In genomic region chr5:172939045-172939444, GRCh38 we compare ENCODE assay signal across 11 cellular contexts. TPM values are rescaled to one million over a fixed set of nuclear protein-coding genes. Genes with fewer than 3 reads are reported as not detected.
DNase-seq lines count a peak whose midpoint lies in the region; ATAC-seq, FAIRE-seq and TF ChIP-seq lines count a peak whose summit lies in the region.
"Had no signal": no experiment of that assay in that cellular context is flagged by ENCODE, and none has a peak within 500 bp of the region (broad histone marks: within the 10 kb centered on the region; RNA-seq: fewer than 3 reads in every experiment).

No MANE protein-coding gene starts in this region.

- TF ChIP-seq CTCF in chondrocyte (IDR thresholded peaks at IDR 0.05): peak; percentile 59
- no peak for TF ChIP-seq CTCF in uterus (IDR thresholded peaks at IDR 0.05)

- H3K79me1 ChIP-seq in neuronal stem cell (ENCODE audit: low read depth, low read length): peaks cover 7% of the 10 kb centered on the region

- H3K27ac Mint-ChIP-seq in chondrocyte (ENCODE audit: unreplicated experiment): no peak overlapping the region

- no peak overlapping the region for H2AFZ ChIP-seq in neuronal stem cell (ENCODE audit: low read length)

- intact Hi-C loops in uterus (cut with DNase I; ENCODE audit: low total_unique reads): loop anchor here (10.0 kb wide), 1 partner anchor 464 kb away; no protein-coding TSS in a partner anchor

- H3K36me3 Mint-ChIP-seq in chondrocyte (ENCODE audit: low read depth): peaks cover 10% of the 10 kb centered on the region

- no peaks in the 10 kb centered on the region for H3K27me3 Mint-ChIP-seq in chondrocyte (ENCODE audit: low read depth)
- H3K27me3 Mint-ChIP-seq: IgD-negative memory B cell had no signal

- H3K27ac ChIP-seq in neuronal stem cell (replicated peaks; ENCODE audit: low read length) (no peak overlapping the region), uterus (no peak overlapping the region), small intestine (ENCODE audit: low read depth in 1 of 2, low read length in 1 of 2) (no peak overlapping the region)
- H3K27ac ChIP-seq: BLaER1 had no signal

- H3K18ac ChIP-seq in neuronal stem cell (ENCODE audit: low read length): no peak overlapping the region

- H3K4me1 ChIP-seq in neuronal stem cell (ENCODE audit: control insufficient read depth in 2 of 2, insufficient read depth in 1 of 2, low read depth in 1 of 2, low read length in 2 of 2) (peaks cover 8% of the 10 kb centered on the region in 2 donors), uterus (peaks cover 0 to 7% of the 10 kb centered on the region in 2 donors), small intestine (ENCODE audit: control insufficient read depth in 2 of 2, insufficient read depth in 1 of 2, low read depth in 1 of 2, low read length in 1 of 2) (no peaks in the 10 kb centered on the region)

- H3K9me3 ChIP-seq in neuronal stem cell (replicated peaks in 1 of 2; ENCODE audit: control insufficient read depth in 2 of 2, insufficient read depth in 1 of 2, low read depth in 1 of 2, low read length in 2 of 2) (no peaks in the 10 kb centered on the region), uterus (no peaks in the 10 kb centered on the region), small intestine (ENCODE audit: control insufficient read depth, low read depth) (no peaks in the 10 kb centered on the region)
- H3K9me3 ChIP-seq: BLaER1 had no signal

- H3K36me3 ChIP-seq in neuronal stem cell (replicated peaks in 1 of 2; ENCODE audit: control insufficient read depth in 2 of 2, insufficient read depth in 2 of 2, low read length in 2 of 2): peaks cover 25 to 88% of the 10 kb centered on the region in 2 donors
- no peaks in the 10 kb centered on the region for H3K36me3 ChIP-seq in uterus
- peaks cover 7 to 15% of the 10 kb centered on the region in 2 donors for H3K36me3 ChIP-seq in small intestine (ENCODE audit: control insufficient read depth in 2 of 2, insufficient read depth in 2 of 2, low read length in 2 of 2)

- H3K23ac ChIP-seq in neuronal stem cell (ENCODE audit: low read depth, low read length, poor library complexity): no peak overlapping the region

- H3K9ac ChIP-seq in neuronal stem cell (ENCODE audit: low read depth, low read length, poor library complexity): no peak overlapping the region
- H3K9ac ChIP-seq: BLaER1 had no signal

- DNase-seq in NCI-H2029 (lab: John Stamatoyannopoulos, UW) (peak; percentile 40), NCI-H2029 treated with DMSO at 0.1 percent for 48 hours (lab: John Stamatoyannopoulos, UW) (no peak), NCI-H2196 (lab: John Stamatoyannopoulos, UW; ENCODE audit: unreplicated experiment) (peak; percentile 58), chondrocyte (ENCODE audit: low spot score) (peak; percentile 55), neuronal stem cell (ENCODE audit: low spot score) (no peak), uterus (no peak), small intestine (no peak)
- DNase-seq: stimulated activated CD4-positive, alpha-beta T cell treated with anti-CD3 and anti-CD28 coated beads, Interleukin-2, amount 100 ng/mL, for 24 hours had no signal

- no peaks in the 10 kb centered on the region for H3K27me3 ChIP-seq in neuronal stem cell (ENCODE audit: control insufficient read depth in 3 of 3, insufficient read depth in 3 of 3, low read depth in 1 of 3, low read length in 3 of 3)
- H3K27me3 ChIP-seq in uterus: no peaks in the 10 kb centered on the region
- no peaks in the 10 kb centered on the region for H3K27me3 ChIP-seq in small intestine (ENCODE audit: control insufficient read depth in 2 of 2, insufficient read depth in 2 of 2, low read length in 2 of 2)
- H3K27me3 ChIP-seq: BLaER1 had no signal

- no peak overlapping the region for H2BK12ac ChIP-seq in neuronal stem cell (ENCODE audit: low read length)

- peak overlapping the region; percentile 6 for H2BK15ac ChIP-seq in neuronal stem cell (ENCODE audit: low read length)

- TF ChIP-seq POLR2A in uterus (IDR thresholded peaks at IDR 0.05): no peak

- H4K91ac ChIP-seq in neuronal stem cell (ENCODE audit: low read depth, low read length, poor library complexity): no peak overlapping the region

- WGBS in neuronal stem cell (ENCODE audit: extremely low coverage in 2 of 2, insufficient read length in 2 of 2, insufficient replicate concordance in 1 of 2), 2 donors: no CpG with 5 or more reads among the region's 10 CpGs
- WGBS in small intestine, 3 donors: 80 to 87% (median 84%) methylated on average over 10 of the region's 10 CpGs

- H4K8ac ChIP-seq in neuronal stem cell (ENCODE audit: low read depth, low read length): no peak overlapping the region

- H2BK120ac ChIP-seq in neuronal stem cell (ENCODE audit: low read depth, low read length): no peak overlapping the region

- no peak overlapping the region for H2BK5ac ChIP-seq in neuronal stem cell (ENCODE audit: low read length)

- peaks cover 25% of the 10 kb centered on the region for H3K4me1 Mint-ChIP-seq in chondrocyte (ENCODE audit: low read depth)
- H3K4me1 Mint-ChIP-seq: IgD-negative memory B cell had no signal

- no peak overlapping the region for H3K4me3 Mint-ChIP-seq in chondrocyte (ENCODE audit: unreplicated experiment)
- H3K4me3 Mint-ChIP-seq: IgD-negative memory B cell had no signal

- FAIRE-seq in small intestine (lab: Jason Lieb, UNC): no peak

- H2AK5ac ChIP-seq in neuronal stem cell (ENCODE audit: low read depth, low read length): no peak overlapping the region

- H3K4ac ChIP-seq in neuronal stem cell (ENCODE audit: low read length): peak overlapping the region; percentile 37

- no peak for ATAC-seq in GM18861 (IDR thresholded peaks at IDR 0.05; ENCODE audit: unreplicated experiment)

- H3K9me3 Mint-ChIP-seq in chondrocyte (ENCODE audit: low read depth): no peaks in the 10 kb centered on the region
- H3K9me3 Mint-ChIP-seq: IgD-negative memory B cell had no signal

- no peak overlapping the region for H3K4me2 ChIP-seq in neuronal stem cell (ENCODE audit: insufficient read depth, low read length, poor library complexity, severe bottlenecking)
- H3K4me2 ChIP-seq: BLaER1 had no signal

- H3K14ac ChIP-seq in neuronal stem cell (ENCODE audit: low read length): no peak overlapping the region

- no peak overlapping the region for H3K4me3 ChIP-seq in neuronal stem cell (ENCODE audit: low read length in 2 of 2)
- no peak overlapping the region for H3K4me3 ChIP-seq in uterus
- H3K4me3 ChIP-seq in small intestine (ENCODE audit: low read depth in 1 of 2, low read length in 2 of 2): no peak overlapping the region
- H3K4me3 ChIP-seq: BLaER1 had no signal

RNA-seq across cellular contexts. Expression of gene RPL26L1, which starts 20.2 kb away (rescaled TPM):
- total RNA-seq in chondrocyte (40.2 to 43.6 TPM (median 43.5 TPM) in 3 replicates), uterus (10 to 100 TPM in 3 of 4 donors, 1 to 10 TPM in 1; 8.7 to 35.3 (median 21.1) TPM)
- polyA plus RNA-seq in neuronal stem cell (2013, experiment 1 of 2): 88.1 TPM
- polyA plus RNA-seq in neuronal stem cell (2013, experiment 2 of 2): 87.5 TPM
- 10 to 100 TPM; 42.9 to 99.2 (median 43.5) TPM for polyA plus RNA-seq in small intestine

RNA-seq across cellular contexts. Expression of gene ATP6V0E1, which starts 44.5 kb away (rescaled TPM):
- total RNA-seq in chondrocyte (257 to 277 TPM (median 272 TPM) in 3 replicates), uterus (100 to 1,000 TPM in 3 of 4 donors, 10 to 100 TPM in 1; 75.6 to 159 (median 137) TPM)
- 82.7 TPM for polyA plus RNA-seq in neuronal stem cell (2013, experiment 1 of 2)
- 83.3 TPM for polyA plus RNA-seq in neuronal stem cell (2013, experiment 2 of 2)
- polyA plus RNA-seq in small intestine: 100 to 1,000 TPM; 170 to 230 (median 203) TPM

Comparison
In these comparisons a context has a peak if more than half of its experiments do, and no peak if none do; other contexts are left out.
1. DNase-seq: peak in NCI-H2029 (single experiment), NCI-H2196 (single experiment) and chondrocyte (single experiment); none in NCI-H2029 treated with DMSO at 0.1 percent for 48 hours (single experiment), neuronal stem cell (single experiment), uterus (0 of 2) and small intestine (single experiment).